Comparison of ENCODE assay signal across 13 cellular contexts in genomic region chr3:123409443-123410148, GRCh38. TPM values are rescaled to one million over a fixed set of nuclear protein-coding genes. Genes with fewer than 3 reads are reported as not detected.
DNase-seq lines count a peak whose midpoint lies in the region; ATAC-seq and TF ChIP-seq lines count a peak whose summit lies in the region.
"Had no signal": no experiment of that assay in that cellular context is flagged by ENCODE, and none has a peak within 500 bp of the region (broad histone marks: within the 10 kb centered on the region; RNA-seq: fewer than 3 reads in every experiment).

No MANE protein-coding gene starts in this region.

- no peak for TF ChIP-seq POLR2A in Peyer's patch (IDR thresholded peaks at IDR 0.05)

- no peaks in the 10 kb centered on the region for H3K9me3 Mint-ChIP-seq in type B pancreatic cell
- H3K9me3 Mint-ChIP-seq: activated T-cell treated with anti-CD3 and anti-CD28 coated beads, Interleukin-2, amount 50 U/mL, for 24 hours had no signal

- H3K27ac ChIP-seq in Peyer's patch = peak overlapping the region in 2 of 4 donors; percentile 55 to 85

- H3K27ac Mint-ChIP-seq in type B pancreatic cell = peak overlapping the region; percentile 69
- H3K27ac Mint-ChIP-seq: activated T-cell treated with anti-CD3 and anti-CD28 coated beads, Interleukin-2, amount 50 U/mL, for 24 hours had no signal

- H3K27me3 Mint-ChIP-seq in type B pancreatic cell = peaks cover 3% of the 10 kb centered on the region
- H3K27me3 Mint-ChIP-seq: activated T-cell treated with anti-CD3 and anti-CD28 coated beads, Interleukin-2, amount 50 U/mL, for 24 hours had no signal

- no peaks in the 10 kb centered on the region for H3K27me3 ChIP-seq in Peyer's patch

- peaks cover 63% of the 10 kb centered on the region for H3K4me1 Mint-ChIP-seq in type B pancreatic cell (ENCODE audit: unreplicated experiment)

- no peaks in the 10 kb centered on the region for H3K36me3 ChIP-seq in Peyer's patch

- no peaks in the 10 kb centered on the region for H3K9me3 ChIP-seq in Peyer's patch

- H3K36me3 Mint-ChIP-seq in type B pancreatic cell = no peaks in the 10 kb centered on the region

- no peak for ATAC-seq in GM18517 (IDR thresholded peaks at IDR 0.05; ENCODE audit: unreplicated experiment)
- ATAC-seq: sciatic nerve had no signal

- peaks cover 0 to 45% (median 0%) of the 10 kb centered on the region in 4 donors for H3K4me1 ChIP-seq in Peyer's patch

- DNase-seq in NCI-H748 (lab: John Stamatoyannopoulos, UW; ENCODE audit: unreplicated experiment) (peak; percentile 23), NCI-H748 treated with DMSO at 0.1 percent for 48 hours (lab: John Stamatoyannopoulos, UW) (no peak), Peyer's patch (peak in 2 of 3 donors; percentile 60 to 64), kidney glomerular epithelial cell (lab: John Stamatoyannopoulos, UW) (peak; percentile 94), type B pancreatic cell (ENCODE audit: extremely low spot score, unreplicated experiment) (no peak), NCI-H446 (lab: John Stamatoyannopoulos, UW) (no peak), NCI-H345 treated with DMSO at 0.1 percent for 48 hours (lab: John Stamatoyannopoulos, UW; ENCODE audit: unreplicated experiment) (no peak)
- DNase-seq: activated T-cell treated with anti-CD3 and anti-CD28 coated beads, Interleukin-2, amount 50 U/mL, for 24 hours; effector memory CD4-positive, alpha-beta T cell; Kasumi-1 had no signal

- TF ChIP-seq CTCF in Peyer's patch (IDR thresholded peaks at IDR 0.05) (no peak), type B pancreatic cell (conservative IDR thresholded peaks at IDR 0.05) (no peak)

- H3K4me3 ChIP-seq in Peyer's patch = no peak overlapping the region

- no peak overlapping the region for H3K4me3 Mint-ChIP-seq in type B pancreatic cell
- H3K4me3 Mint-ChIP-seq: activated T-cell treated with anti-CD3 and anti-CD28 coated beads, Interleukin-2, amount 50 U/mL, for 24 hours had no signal

RNA-seq across cellular contexts. Expression of gene ADCY5, which starts 39.3 kb away (rescaled TPM):
- total RNA-seq in Peyer's patch (10 to 100 TPM in 2 of 4 donors, 1 to 10 TPM in 2; 3.5 to 44.6 (median 14.5) TPM), type B pancreatic cell (ENCODE audit: low replicate concordance) (4.0 and 9.1 TPM in 2 replicates)
- total RNA-seq: NCI-H460 had no signal

Comparison
In these comparisons a context has a peak if more than half of its experiments do, and no peak if none do; other contexts are left out.
1. DNase-seq: peak in NCI-H748 (single experiment), Peyer's patch (2 of 3) and kidney glomerular epithelial cell (single experiment); none in NCI-H748 treated with DMSO at 0.1 percent for 48 hours (single experiment), type B pancreatic cell (single experiment), NCI-H446 (0 of 2) and NCI-H345 treated with DMSO at 0.1 percent for 48 hours (single experiment).